8 cellular contexts compared by ENCODE assay signal in the genomic region with DNA sequence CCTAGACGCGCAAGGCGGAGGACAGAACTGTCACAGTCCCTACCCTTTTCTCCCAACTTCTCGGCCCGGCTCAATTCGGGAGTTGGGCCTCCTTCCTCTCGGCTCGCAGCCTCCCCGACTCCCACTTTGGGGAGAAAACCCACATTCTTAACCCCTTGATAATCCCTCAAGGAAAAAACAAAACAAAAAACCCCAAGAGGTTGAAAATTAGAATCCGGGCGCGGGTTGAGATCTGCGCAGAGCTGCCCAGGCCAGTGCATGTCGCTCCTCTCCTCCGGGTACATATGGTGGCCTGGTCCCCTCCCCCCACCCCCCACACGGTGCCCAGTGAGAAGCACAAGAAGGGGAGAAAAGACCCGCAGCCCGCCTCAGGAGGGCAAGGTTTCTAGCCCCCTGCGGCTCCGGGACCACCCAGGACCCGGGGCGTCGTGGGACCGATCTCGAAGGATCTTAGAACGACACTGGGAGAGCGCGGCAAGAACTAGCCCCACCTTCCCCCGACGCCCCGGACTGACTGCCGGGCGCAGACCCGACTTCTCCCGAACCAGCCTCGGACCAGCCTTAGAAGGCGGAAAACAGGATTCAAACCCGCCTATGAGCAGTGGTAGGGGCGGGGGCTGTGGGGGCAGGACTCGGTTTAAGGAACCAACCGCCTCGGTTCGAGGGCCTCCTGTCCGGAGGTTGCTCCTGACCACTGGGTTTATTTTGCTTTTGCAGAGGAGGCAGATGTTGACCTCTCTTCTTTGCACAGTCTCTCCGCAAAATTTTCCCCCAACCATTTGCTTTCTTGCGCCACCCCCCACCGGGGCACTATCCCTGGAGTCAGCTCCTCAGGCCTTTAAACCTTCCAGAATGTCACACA. TPM values are rescaled to one million over a fixed set of nuclear protein-coding genes. Genes with fewer than 3 reads are reported as not detected.
DNase-seq lines count a peak whose midpoint lies in the region; ATAC-seq lines count a peak whose summit lies in the region.

No MANE protein-coding gene starts in this region.

- peaks cover 24% of the 10 kb centered on the region for H3K4me1 ChIP-seq in effector memory CD4-positive, alpha-beta T cell (ENCODE audit: control insufficient read depth, insufficient read depth, low read length, poor library complexity, severe bottlenecking)
- no peaks in the 10 kb centered on the region for H3K4me1 ChIP-seq in aorta (ENCODE audit: control insufficient read depth in 1 of 2, insufficient read depth in 2 of 2, low read length in 2 of 2)

- peak overlapping the region; percentile 26 for H3K4me3 ChIP-seq in effector memory CD4-positive, alpha-beta T cell (ENCODE audit: insufficient read depth, low read depth, low read length, poor library complexity, severe bottlenecking)
- H3K4me3 ChIP-seq in aorta (ENCODE audit: low read length in 2 of 2): peak overlapping the region; percentile 38 to 40

- ATAC-seq in aorta (ENCODE audit: low FRiP score): peak; percentile 62
- no peak for ATAC-seq in GM19463 (IDR thresholded peaks at IDR 0.05; ENCODE audit: unreplicated experiment)

- no peak overlapping the region for H3K27ac ChIP-seq in effector memory CD4-positive, alpha-beta T cell (ENCODE audit: insufficient read depth, low read length, poor library complexity, severe bottlenecking)
- H3K27ac ChIP-seq in aorta (ENCODE audit: low read depth in 1 of 2, low read length in 2 of 2) (peak overlapping the region in 1 of 2 donors; percentile 42), substantia nigra (ENCODE audit: low read depth, low read length, poor library complexity, severe bottlenecking) (no peak overlapping the region)

- peak; percentile 25 for DNase-seq in stimulated activated CD4-positive, alpha-beta T cell treated with anti-CD3 and anti-CD28 coated beads, Interleukin-15, amount 100 ng/mL, for 24 hours
- no peak for DNase-seq in stimulated activated CD4-positive, alpha-beta T cell treated with anti-CD3 and anti-CD28 coated beads, Interleukin-12 subunit alpha, Interleukin-12 subunit beta, amount 100 ng/mL, for 4 hours
- DNase-seq in effector memory CD4-positive, alpha-beta T cell: no peak
- DNase-seq in mucosa of gallbladder (ENCODE audit: low spot score) (peak; percentile 54), aorta (peak; percentile 85 to 88), cortex of kidney (lab: John Stamatoyannopoulos, UW) (no peak), substantia nigra (lab: John Stamatoyannopoulos, UW) (no peak)

- no peaks in the 10 kb centered on the region for H3K9me3 ChIP-seq in effector memory CD4-positive, alpha-beta T cell (ENCODE audit: control insufficient read depth, low read length)
- H3K9me3 ChIP-seq in aorta (ENCODE audit: control insufficient read depth, low read length): no peaks in the 10 kb centered on the region

- WGBS in aorta, 2 donors: 13 to 18% methylated on average over 46 to 47 of the region's 47 CpGs

- H3K27me3 ChIP-seq in effector memory CD4-positive, alpha-beta T cell (replicated peaks; ENCODE audit: control insufficient read depth, insufficient read depth, low read length, poor library complexity, severe bottlenecking): peaks cover 68% of the 10 kb centered on the region
- H3K27me3 ChIP-seq in aorta (ENCODE audit: control insufficient read depth in 1 of 2, insufficient read depth in 2 of 2, low read length in 1 of 2): no peaks in the 10 kb centered on the region

- intact Hi-C loops in aorta (cut with DNase I): loop anchor here (5.0 to 10.0 kb wide), 5 partner anchors 162 to 1029 kb away; partner anchors contain the start of gene CHIC2 (in 2 of the 2)

- H3K36me3 ChIP-seq in effector memory CD4-positive, alpha-beta T cell (ENCODE audit: control insufficient read depth, insufficient read depth, low read length): no peaks in the 10 kb centered on the region
- no peaks in the 10 kb centered on the region for H3K36me3 ChIP-seq in aorta (ENCODE audit: control insufficient read depth in 1 of 2, insufficient read depth in 2 of 2, low read length in 1 of 2)

RNA-seq across cellular contexts. Expression of gene PDGFRA, which starts 2.5 kb away (rescaled TPM):
- total RNA-seq in mucosa of gallbladder (51.5 TPM), aorta (100 to 1,000 TPM; 167 to 297 TPM)
- 100 to 1,000 TPM in 1 of 2 donors, 10 to 100 TPM in 1; 14.5 to 109 TPM for polyA plus RNA-seq in aorta

Comparison
In these comparisons a context has a peak if more than half of its experiments do, and no peak if none do; other contexts are left out.
1. DNase-seq: peak in stimulated activated CD4-positive, alpha-beta T cell treated with anti-CD3 and anti-CD28 coated beads, Interleukin-15, amount 100 ng/mL, for 24 hours (single experiment), mucosa of gallbladder (single experiment) and aorta (2 of 2); none in stimulated activated CD4-positive, alpha-beta T cell treated with anti-CD3 and anti-CD28 coated beads, Interleukin-12 subunit alpha, Interleukin-12 subunit beta, amount 100 ng/mL, for 4 hours (single experiment), effector memory CD4-positive, alpha-beta T cell (0 of 3), cortex of kidney (single experiment) and substantia nigra (0 of 49).